ENCODE assay signal across 17 cellular contexts in the genomic region with DNA sequence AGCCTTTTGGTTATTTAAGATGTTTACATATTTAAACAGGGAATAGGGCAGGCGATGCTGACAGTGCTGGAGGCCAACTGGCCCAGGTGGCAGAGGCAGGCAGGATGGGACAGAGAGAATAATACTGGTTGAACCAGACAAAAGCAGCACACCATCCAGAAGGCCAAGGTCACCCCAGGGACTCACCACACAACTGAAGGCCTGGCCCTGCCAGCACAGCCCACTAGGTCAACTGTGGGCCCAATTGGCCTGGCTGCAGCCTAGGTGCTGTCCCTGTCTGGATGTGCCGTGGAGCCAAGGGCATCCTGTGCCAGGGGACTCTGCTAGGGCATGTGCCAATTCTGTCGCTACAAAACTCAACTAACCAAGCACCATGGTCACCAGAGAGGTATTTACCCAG.
DNase-seq lines count a peak whose midpoint lies in the region.
"Had no signal": no experiment of that assay in that cellular context is flagged by ENCODE, and none has a peak within 500 bp of the region (broad histone marks: within the 10 kb centered on the region; RNA-seq: fewer than 3 reads in every experiment).

No MANE protein-coding gene starts in this region.

- H3K9me3 ChIP-seq in mesenchymal stem cell (ENCODE audit: control insufficient read depth, low read length) (no peaks in the 10 kb centered on the region), neuronal stem cell (replicated peaks in 1 of 2; ENCODE audit: control insufficient read depth in 2 of 2, insufficient read depth in 1 of 2, low read depth in 1 of 2, low read length in 2 of 2) (peaks cover 0 to 1% of the 10 kb centered on the region in 2 donors)
- H3K9me3 ChIP-seq: BE2C had no signal

- H3K14ac ChIP-seq in mesenchymal stem cell (ENCODE audit: low read length in 2 of 2) (peak overlapping the region in 1 of 2 experiments; percentile 96), neuronal stem cell (ENCODE audit: low read length) (no peak overlapping the region)

- H3K4me3 ChIP-seq in mesenchymal stem cell (ENCODE audit: insufficient read depth in 1 of 2, low read depth in 1 of 2, low read length in 2 of 2) (no peak overlapping the region), neuronal stem cell (ENCODE audit: low read length in 2 of 2) (no peak overlapping the region)
- H3K4me3 ChIP-seq: GM12878 had no signal

- no peak overlapping the region for H2AK5ac ChIP-seq in mesenchymal stem cell (ENCODE audit: low read length, severe bottlenecking)
- H2AK5ac ChIP-seq in neuronal stem cell (ENCODE audit: low read depth, low read length) = no peak overlapping the region

- H2BK12ac ChIP-seq in mesenchymal stem cell (ENCODE audit: low read length in 2 of 2) (peak overlapping the region; percentile 64 to 86), neuronal stem cell (ENCODE audit: low read length) (no peak overlapping the region)

- H3K18ac ChIP-seq in mesenchymal stem cell (ENCODE audit: low read depth in 1 of 2, low read length in 2 of 2) = peak overlapping the region; percentile 67 to 73
- H3K18ac ChIP-seq in neuronal stem cell (ENCODE audit: low read length) = no peak overlapping the region

- no peaks in the 10 kb centered on the region for H3K4me1 ChIP-seq in mesenchymal stem cell (ENCODE audit: control insufficient read depth, insufficient read depth, low read depth, low read length)
- no peaks in the 10 kb centered on the region for H3K4me1 ChIP-seq in neuronal stem cell (ENCODE audit: control insufficient read depth in 2 of 2, insufficient read depth in 1 of 2, low read depth in 1 of 2, low read length in 2 of 2)
- H3K4me1 ChIP-seq: BE2C had no signal

- H3K27me3 ChIP-seq in mesenchymal stem cell (ENCODE audit: control insufficient read depth in 1 of 2, insufficient read depth in 1 of 2, low read length in 2 of 2) = no peaks in the 10 kb centered on the region
- no peaks in the 10 kb centered on the region for H3K27me3 ChIP-seq in neuronal stem cell (ENCODE audit: control insufficient read depth in 3 of 3, insufficient read depth in 3 of 3, low read depth in 1 of 3, low read length in 3 of 3)
- H3K27me3 ChIP-seq: BE2C had no signal

- peak overlapping the region; percentile 7 for H2BK15ac ChIP-seq in mesenchymal stem cell (ENCODE audit: low read depth, poor library complexity, severe bottlenecking)
- H2BK15ac ChIP-seq in neuronal stem cell (ENCODE audit: low read length) = no peak overlapping the region

- H3K9ac ChIP-seq in mesenchymal stem cell (ENCODE audit: low read length) (no peak overlapping the region), neuronal stem cell (ENCODE audit: low read depth, low read length, poor library complexity) (no peak overlapping the region)

- H3K4ac ChIP-seq in mesenchymal stem cell (ENCODE audit: low read depth in 1 of 2, low read length in 2 of 2) = peak overlapping the region in 1 of 2 experiments; percentile 90
- no peak overlapping the region for H3K4ac ChIP-seq in neuronal stem cell (ENCODE audit: low read length)

- H3K36me3 ChIP-seq in mesenchymal stem cell (ENCODE audit: control insufficient read depth in 1 of 2, insufficient read depth in 2 of 2, low read depth in 1 of 2, low read length in 2 of 2) = no peaks in the 10 kb centered on the region
- H3K36me3 ChIP-seq in neuronal stem cell (replicated peaks in 1 of 2; ENCODE audit: control insufficient read depth in 2 of 2, insufficient read depth in 2 of 2, low read length in 2 of 2) = peaks cover 0 to 3% of the 10 kb centered on the region in 2 donors
- H3K36me3 ChIP-seq: BE2C had no signal

- 100% methylated on average over 2 of the region's 3 CpGs for WGBS in mesenchymal stem cell
- no CpG with 5 or more reads among the region's 3 CpGs for WGBS in neuronal stem cell (ENCODE audit: extremely low coverage in 2 of 2, insufficient read length in 2 of 2, insufficient replicate concordance in 1 of 2), 2 donors

- peak; percentile 60 for DNase-seq in G401 (ENCODE audit: low spot score)
- DNase-seq in cerebellar cortex (ENCODE audit: low spot score) = peak; percentile 42
- no peak for DNase-seq in mesenchymal stem cell
- DNase-seq in neuronal stem cell (ENCODE audit: low spot score) = no peak
- DNase-seq in DMS79 (lab: John Stamatoyannopoulos, UW) = no peak
- no peak for DNase-seq in NCI-H2196 treated with DMSO at 0.1 percent for 48 hours (lab: John Stamatoyannopoulos, UW; ENCODE audit: unreplicated experiment)
- DNase-seq: ACHN; BE2C; CD4-positive, CD25-positive, alpha-beta regulatory T cell; CD8-positive, alpha-beta memory T cell; COR-L47; DMS 273 treated with DMSO at 0.1 percent for 48 hours; DMS79 treated with DMSO at 0.1 percent for 48 hours; GOT3; H7; HFFc6 had no signal

- H4K8ac ChIP-seq in mesenchymal stem cell (ENCODE audit: low read length) = peak overlapping the region; percentile 69
- H4K8ac ChIP-seq in neuronal stem cell (ENCODE audit: low read depth, low read length) = no peak overlapping the region

- H2BK5ac ChIP-seq in mesenchymal stem cell (ENCODE audit: low read depth, low read length, poor library complexity, severe bottlenecking) = no peak overlapping the region
- no peak overlapping the region for H2BK5ac ChIP-seq in neuronal stem cell (ENCODE audit: low read length)

- H3K23ac ChIP-seq in mesenchymal stem cell (ENCODE audit: low read length in 2 of 2) (no peak overlapping the region), neuronal stem cell (ENCODE audit: low read depth, low read length, poor library complexity) (peak overlapping the region; percentile 30)

- H3K4me2 ChIP-seq in mesenchymal stem cell (ENCODE audit: low read length, poor library complexity, severe bottlenecking) (no peak overlapping the region), neuronal stem cell (ENCODE audit: insufficient read depth, low read length, poor library complexity, severe bottlenecking) (no peak overlapping the region)

- in situ Hi-C loops in G401 (cut with HindIII; ENCODE audit: low sequenced_read_pairs) = no loop called here

- H3K79me1 ChIP-seq in mesenchymal stem cell (replicated peaks; ENCODE audit: low read length, poor library complexity, severe bottlenecking) = peaks cover 2% of the 10 kb centered on the region
- peaks cover 3% of the 10 kb centered on the region for H3K79me1 ChIP-seq in neuronal stem cell (ENCODE audit: low read depth, low read length)

- H2AFZ ChIP-seq in mesenchymal stem cell (ENCODE audit: low read depth, low read length) (no peak overlapping the region), neuronal stem cell (ENCODE audit: low read length) (no peak overlapping the region)

- H3K27ac ChIP-seq in mesenchymal stem cell (ENCODE audit: low read length, poor library complexity, severe bottlenecking) (no peak overlapping the region), neuronal stem cell (replicated peaks; ENCODE audit: low read length) (no peak overlapping the region)

- H2BK120ac ChIP-seq in mesenchymal stem cell (ENCODE audit: low read depth, low read length) = peak overlapping the region; percentile 42
- H2BK120ac ChIP-seq in neuronal stem cell (ENCODE audit: low read depth, low read length) = no peak overlapping the region

- peak overlapping the region; percentile 85 for H4K91ac ChIP-seq in mesenchymal stem cell (ENCODE audit: low read length)
- H4K91ac ChIP-seq in neuronal stem cell (ENCODE audit: low read depth, low read length, poor library complexity) = no peak overlapping the region

Comparison
In these comparisons a context has a peak if more than half of its experiments do, and no peak if none do; other contexts are left out.
1. DNase-seq: peak in G401 (single experiment) and cerebellar cortex (single experiment); none in mesenchymal stem cell (single experiment), neuronal stem cell (single experiment), DMS79 (single experiment) and NCI-H2196 treated with DMSO at 0.1 percent for 48 hours (single experiment).